ENCODE assay signal across 1 cellular context in genomic region chr2:146388757-146389156, GRCh38.
TF ChIP-seq lines count a peak whose summit lies in the region.

No MANE protein-coding gene starts in this region.

TF ChIP-seq in HepG2, 621 proteins besides CTCF, POLR2A, EP300 and RAD21 (continued from another document):
- TF ChIP-seq ZNF512B (CRISPR knock-in tag; IDR thresholded peaks at IDR 0.05; ENCODE audit: borderline replicate concordance) (no peak), ZNF761 (CRISPR knock-in tag; conservative IDR thresholded peaks at IDR 0.05) (no peak), PATZ1 (CRISPR knock-in tag; IDR thresholded peaks at IDR 0.05) (no peak), ATF1 (CRISPR knock-in tag; IDR thresholded peaks at IDR 0.05) (no peak), SNAPC2 (CRISPR knock-in tag; IDR thresholded peaks at IDR 0.05) (no peak), ZNF547 (CRISPR knock-in tag; IDR thresholded peaks at IDR 0.05) (no peak), ZFP90 (CRISPR knock-in tag; IDR thresholded peaks at IDR 0.05; ENCODE audit: borderline replicate concordance) (no peak), ZNF12 (CRISPR knock-in tag; IDR thresholded peaks at IDR 0.05) (no peak), FOXP1 (IDR thresholded peaks at IDR 0.05) (no peak), FOXP1 (CRISPR knock-in tag; IDR thresholded peaks at IDR 0.05) (no peak), AKAP8 (CRISPR knock-in tag; IDR thresholded peaks at IDR 0.05) (no peak), ZNF567 (CRISPR knock-in tag; IDR thresholded peaks at IDR 0.05; ENCODE audit: borderline replicate concordance) (no peak), KDM4B (CRISPR knock-in tag; IDR thresholded peaks at IDR 0.05) (no peak), DNMT3B (CRISPR knock-in tag; conservative IDR thresholded peaks at IDR 0.05) (no peak), STAG1 (CRISPR knock-in tag; IDR thresholded peaks at IDR 0.05) (no peak), YEATS4 (CRISPR knock-in tag; IDR thresholded peaks at IDR 0.05; ENCODE audit: borderline replicate concordance) (no peak)
